In genomic region chr20:17431621-17432364, GRCh38 we compare ENCODE assay signal across 8 cellular contexts.
DNase-seq lines count a peak whose midpoint lies in the region; ATAC-seq and TF ChIP-seq lines count a peak whose summit lies in the region.

No MANE protein-coding gene starts in this region.

- 0 out of 2 replicates have a peak, but pooled peaks cover 5% of the 10 kb centered on the region for H3K27me3 ChIP-seq in HAP-1 (ENCODE audit: low read depth)

- TF ChIP-seq CTCF in C4-2B (conservative IDR thresholded peaks at IDR 0.05) (peak; percentile 88), endothelial cell (IDR thresholded peaks at IDR 0.05; ENCODE audit: unreplicated experiment) (peak; percentile 99)

- peaks cover 5% of the 10 kb centered on the region for H3K27me3 Mint-ChIP-seq in endothelial cell (ENCODE audit: unreplicated experiment)

- H3K4me3 Mint-ChIP-seq in endothelial cell (ENCODE audit: unreplicated experiment), result no peak overlapping the region

- no peak overlapping the region for H3K4me3 ChIP-seq in HAP-1

- ATAC-seq in HG03039 (IDR thresholded peaks at IDR 0.05; ENCODE audit: unreplicated experiment), result no peak

- DNase-seq in HAP-1 (ENCODE audit: low spot score in 2 of 2) (peak; percentile 48 to 73), NCI-H2196 (lab: John Stamatoyannopoulos, UW; ENCODE audit: unreplicated experiment) (peak; percentile 64), endothelial cell (ENCODE audit: low spot score) (peak; percentile 59), mucosa of gallbladder (ENCODE audit: low spot score) (peak; percentile 39), stromal cell of bone marrow (ENCODE audit: low read depth) (peak; percentile 30)
- DNase-seq in activated CD4-positive, alpha-beta T cell treated with anti-CD3 and anti-CD28 coated beads, Interleukin-2, amount 50 U/mL, for 48 hours, result peak; percentile 52 to 53

- in situ Hi-C loops in HAP-1 (cut with MboI; ENCODE audit: low sequenced_read_pairs), result no loop called here

- H3K27ac ChIP-seq in C4-2B, result no peak overlapping the region

- no peaks in the 10 kb centered on the region for H3K36me3 ChIP-seq in HAP-1 (replicated peaks)

- no peaks in the 10 kb centered on the region for H3K4me1 Mint-ChIP-seq in endothelial cell (ENCODE audit: unreplicated experiment)

- no peaks in the 10 kb centered on the region for H3K36me3 Mint-ChIP-seq in endothelial cell (ENCODE audit: low read depth, unreplicated experiment)

- H3K9me3 ChIP-seq in HAP-1, result no peaks in the 10 kb centered on the region

- no peak overlapping the region for H3K27ac Mint-ChIP-seq in endothelial cell (ENCODE audit: unreplicated experiment)

- H3K9me3 Mint-ChIP-seq in endothelial cell (ENCODE audit: unreplicated experiment), result no peaks in the 10 kb centered on the region

- H3K4me1 ChIP-seq in HAP-1, result no peaks in the 10 kb centered on the region
